ENCODE assay signal across 10 cellular contexts in genomic region chr6:71287926-71288227, GRCh38. TPM values are rescaled to one million over a fixed set of nuclear protein-coding genes. Genes with fewer than 3 reads are reported as not detected.
DNase-seq lines count a peak whose midpoint lies in the region; ATAC-seq, FAIRE-seq and TF ChIP-seq lines count a peak whose summit lies in the region.
"Had no signal": no experiment of that assay in that cellular context is flagged by ENCODE, and none has a peak within 500 bp of the region (broad histone marks: within the 10 kb centered on the region; RNA-seq: fewer than 3 reads in every experiment).

No MANE protein-coding gene starts in this region.

- CTCF ChIA-PET in HEK293 (lab: Yijun Ruan, JAX) = interaction anchor here (0.6 to 2.2 kb wide), 18 partner anchors 9 to 356 kb away, joined by 3 to 11 read pairs (median 4); no protein-coding TSS in a partner anchor
- CTCF ChIA-PET in activated CD4-positive, alpha-beta memory T cell treated with anti-CD3 and anti-CD28 coated beads, Interleukin-2, amount 10 ng/mL, durations not matched to agents 7 days and 5 days (lab: Charles Lee) = interaction anchor here (0.9 to 1.5 kb wide), 3 partner anchors 24 to 62 kb away, joined by 3 to 4 read pairs (median 3); no protein-coding TSS in a partner anchor

- TF ChIP-seq CTCF in HEK293 (tag by site-specific recombination; IDR thresholded peaks at IDR 0.05) = no peak

- no peaks in the 10 kb centered on the region for H3K27me3 ChIP-seq in small intestine (ENCODE audit: control insufficient read depth in 2 of 2, insufficient read depth in 2 of 2, low read length in 2 of 2)

- ATAC-seq in left ventricle myocardium superior = peak; percentile 8
- ATAC-seq in HG03108 (IDR thresholded peaks at IDR 0.05; ENCODE audit: unreplicated experiment) = no peak

- H3K36me3 ChIP-seq in HEK293 (ENCODE audit: control insufficient read depth in 2 of 2, insufficient read depth in 1 of 2, low read length in 2 of 2) = no peaks in the 10 kb centered on the region
- no peaks in the 10 kb centered on the region for H3K36me3 ChIP-seq in small intestine (ENCODE audit: control insufficient read depth in 2 of 2, insufficient read depth in 2 of 2, low read length in 2 of 2)

- no peaks in the 10 kb centered on the region for H3K9me3 ChIP-seq in HEK293 (ENCODE audit: control insufficient read depth, insufficient read depth, low read depth, low read length)
- no peaks in the 10 kb centered on the region for H3K9me3 ChIP-seq in small intestine (ENCODE audit: control insufficient read depth, low read depth)

- H3K4me3 ChIP-seq in HEK293 (ENCODE audit: low read depth, low read length) (peak overlapping the region; percentile 82), small intestine (ENCODE audit: low read depth in 1 of 2, low read length in 2 of 2) (peak overlapping the region in 1 of 2 donors; percentile 78)
- H3K4me3 ChIP-seq: K562 had no signal

- H3K9me3 Mint-ChIP-seq in activated CD4-positive, alpha-beta memory T cell treated with anti-CD3 and anti-CD28 coated beads, Interleukin-2, amount 10 ng/mL, durations not matched to agents 7 days and 5 days = no peaks in the 10 kb centered on the region

- H3K27me3 Mint-ChIP-seq in activated CD4-positive, alpha-beta memory T cell treated with anti-CD3 and anti-CD28 coated beads, Interleukin-2, amount 10 ng/mL, durations not matched to agents 7 days and 5 days = peaks cover 5% of the 10 kb centered on the region

- intact Hi-C loops in left ventricle myocardium superior (cut with micrococcal nuclease) = no loop called here

- peak overlapping the region; percentile 69 for H3K27ac Mint-ChIP-seq in activated CD4-positive, alpha-beta memory T cell treated with anti-CD3 and anti-CD28 coated beads, Interleukin-2, amount 10 ng/mL, durations not matched to agents 7 days and 5 days

- peaks cover 18% of the 10 kb centered on the region for H3K4me1 ChIP-seq in HEK293 (ENCODE audit: control insufficient read depth, insufficient read depth, low read length)
- no peaks in the 10 kb centered on the region for H3K4me1 ChIP-seq in small intestine (ENCODE audit: control insufficient read depth in 2 of 2, insufficient read depth in 1 of 2, low read depth in 1 of 2, low read length in 1 of 2)

- peak overlapping the region; percentile 73 for H3K4me3 Mint-ChIP-seq in activated CD4-positive, alpha-beta memory T cell treated with anti-CD3 and anti-CD28 coated beads, Interleukin-2, amount 10 ng/mL, durations not matched to agents 7 days and 5 days

- no peak for FAIRE-seq in small intestine (lab: Jason Lieb, UNC)
- FAIRE-seq: islet of Langerhans, K562 had no signal

- H3K27ac ChIP-seq in HEK293 (ENCODE audit: extremely low read depth, low read depth, low read length) = peak overlapping the region; percentile 84; the same call in 1 of the 2 replicates
- peak overlapping the region; percentile 80 to 92 for H3K27ac ChIP-seq in small intestine (ENCODE audit: low read depth in 1 of 2, low read length in 1 of 2)

- WGBS in small intestine, 3 donors = 11 to 13% (median 12%) methylated on average over 5 of the region's 5 CpGs

- peaks cover 39% of the 10 kb centered on the region for H3K4me1 Mint-ChIP-seq in activated CD4-positive, alpha-beta memory T cell treated with anti-CD3 and anti-CD28 coated beads, Interleukin-2, amount 10 ng/mL, durations not matched to agents 7 days and 5 days

- POLR2A ChIA-PET in HEK293 (lab: Yijun Ruan, JAX) = interaction anchor here (0.5 to 2.4 kb wide), 21 partner anchors 8 to 621 kb away, joined by 3 to 29 read pairs (median 4); partner anchors contain the start of gene SMAP1
- POLR2A ChIA-PET in activated CD4-positive, alpha-beta memory T cell treated with anti-CD3 and anti-CD28 coated beads, Interleukin-2, amount 10 ng/mL, durations not matched to agents 7 days and 5 days (lab: Charles Lee) = interaction anchor here (0.7 to 2.1 kb wide), 7 partner anchors 8 to 874 kb away, joined by 3 to 9 read pairs (median 5); partner anchors contain the start of gene FAM135A

- H3K36me3 Mint-ChIP-seq in activated CD4-positive, alpha-beta memory T cell treated with anti-CD3 and anti-CD28 coated beads, Interleukin-2, amount 10 ng/mL, durations not matched to agents 7 days and 5 days (ENCODE audit: low read depth) = peaks cover 8% of the 10 kb centered on the region

- no peak for DNase-seq in activated CD4-positive, alpha-beta memory T cell treated with anti-CD3 and anti-CD28 coated beads, Interleukin-2, amount 10 ng/mL, durations not matched to agents 7 days and 5 days
- DNase-seq in left ventricle myocardium superior (no peak), small intestine (no peak), hepatic stellate cell (ENCODE audit: low spot score) (no peak), HK-2 (ENCODE audit: unreplicated experiment) (no peak)
- DNase-seq in stimulated activated naive CD4-positive, alpha-beta T cell treated with Interleukin-2 at 50 U/mL for 16 hours (lab: John Stamatoyannopoulos, UW) = no peak

TF ChIP-seq in HEK293, 187 proteins besides CTCF, POLR2A, EP300 and RAD21 (continues in another document):
- TF ChIP-seq MEIS1 (CRISPR knock-in tag; IDR thresholded peaks at IDR 0.05; ENCODE audit: borderline replicate concordance) (no peak), ZNF341 (tag by site-specific recombination; IDR thresholded peaks at IDR 0.05; ENCODE audit: low read depth) (no peak), ZNF558 (tag by site-specific recombination; IDR thresholded peaks at IDR 0.05) (no peak), ZNF837 (tag by site-specific recombination; IDR thresholded peaks at IDR 0.05) (no peak), ZBTB17 (tag by site-specific recombination; IDR thresholded peaks at IDR 0.05) (no peak; the same call in 1 of the 2 replicates), PRDM4 (tag by site-specific recombination; IDR thresholded peaks at IDR 0.05) (peak; percentile 55), ZFP3 (tag by site-specific recombination; IDR thresholded peaks at IDR 0.05; ENCODE audit: low read depth) (no peak), FEZF1 (tag by site-specific recombination; IDR thresholded peaks at IDR 0.05) (peak; percentile 95), ZNF561 (tag by site-specific recombination; IDR thresholded peaks at IDR 0.05; ENCODE audit: borderline replicate concordance) (no peak)
- TF ChIP-seq, protein P1, sequence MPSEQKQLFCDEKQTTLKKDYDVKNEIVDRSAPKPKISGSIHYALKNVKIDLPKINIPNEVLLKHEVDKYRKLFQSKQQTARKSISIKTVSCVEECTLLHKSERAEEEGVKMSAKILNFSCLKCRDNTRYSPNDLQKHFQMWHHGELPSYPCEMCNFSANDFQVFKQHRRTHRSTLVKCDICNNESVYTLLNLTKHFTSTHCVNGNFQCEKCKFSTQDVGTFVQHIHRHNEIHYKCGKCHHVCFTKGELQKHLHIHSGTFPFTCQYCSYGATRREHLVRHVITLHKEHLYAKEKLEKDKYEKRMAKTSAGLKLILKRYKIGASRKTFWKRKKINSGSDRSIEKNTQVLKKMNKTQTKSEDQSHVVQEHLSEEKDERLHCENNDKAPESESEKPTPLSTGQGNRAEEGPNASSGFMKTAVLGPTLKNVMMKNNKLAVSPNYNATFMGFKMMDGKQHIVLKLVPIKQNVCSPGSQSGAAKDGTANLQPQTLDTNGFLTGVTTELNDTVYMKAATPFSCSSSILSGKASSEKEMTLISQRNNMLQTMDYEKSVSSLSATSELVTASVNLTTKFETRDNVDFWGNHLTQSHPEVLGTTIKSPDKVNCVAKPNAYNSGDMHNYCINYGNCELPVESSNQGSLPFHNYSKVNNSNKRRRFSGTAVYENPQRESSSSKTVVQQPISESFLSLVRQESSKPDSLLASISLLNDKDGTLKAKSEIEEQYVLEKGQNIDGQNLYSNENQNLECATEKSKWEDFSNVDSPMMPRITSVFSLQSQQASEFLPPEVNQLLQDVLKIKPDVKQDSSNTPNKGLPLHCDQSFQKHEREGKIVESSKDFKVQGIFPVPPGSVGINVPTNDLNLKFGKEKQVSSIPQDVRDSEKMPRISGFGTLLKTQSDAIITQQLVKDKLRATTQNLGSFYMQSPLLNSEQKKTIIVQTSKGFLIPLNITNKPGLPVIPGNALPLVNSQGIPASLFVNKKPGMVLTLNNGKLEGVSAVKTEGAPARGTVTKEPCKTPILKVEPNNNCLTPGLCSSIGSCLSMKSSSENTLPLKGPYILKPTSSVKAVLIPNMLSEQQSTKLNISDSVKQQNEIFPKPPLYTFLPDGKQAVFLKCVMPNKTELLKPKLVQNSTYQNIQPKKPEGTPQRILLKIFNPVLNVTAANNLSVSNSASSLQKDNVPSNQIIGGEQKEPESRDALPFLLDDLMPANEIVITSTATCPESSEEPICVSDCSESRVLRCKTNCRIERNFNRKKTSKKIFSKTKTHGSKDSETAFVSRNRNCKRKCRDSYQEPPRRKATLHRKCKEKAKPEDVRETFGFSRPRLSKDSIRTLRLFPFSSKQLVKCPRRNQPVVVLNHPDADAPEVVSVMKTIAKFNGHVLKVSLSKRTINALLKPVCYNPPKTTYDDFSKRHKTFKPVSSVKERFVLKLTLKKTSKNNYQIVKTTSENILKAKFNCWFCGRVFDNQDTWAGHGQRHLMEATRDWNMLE (tag by site-specific recombination; conservative IDR thresholded peaks at IDR 0.05; ENCODE audit: low read depth) = no peak

RNA-seq across cellular contexts. Expression of gene OGFRL1, which starts 0.7 kb away (rescaled TPM):
- 10 to 100 TPM in 1 of 2 experiments, 1 to 10 TPM in 1; 9.9 to 11.7 TPM for total RNA-seq in activated CD4-positive, alpha-beta memory T cell treated with anti-CD3 and anti-CD28 coated beads, Interleukin-2, amount 10 ng/mL, durations not matched to agents 7 days and 5 days
- total RNA-seq in left ventricle myocardium superior = 10.0 TPM
- polyA plus RNA-seq in small intestine = 1 to 10 TPM in 2 of 3 donors, under 1 TPM in 1; 0.22 to 3.8 (median 1.6) TPM
